In genomic region chr3:141940204-141940776, GRCh38 we compare ENCODE assay signal across 7 cellular contexts.
DNase-seq lines count a peak whose midpoint lies in the region; ATAC-seq and TF ChIP-seq lines count a peak whose summit lies in the region.

No MANE protein-coding gene starts in this region.

- peak overlapping the region; percentile 44 for H3K4me3 Mint-ChIP-seq in activated T-helper 17 cell treated with anti-CD3 and anti-CD28 coated beads, Interleukin-2, amount 50 U/mL, for 72 hours
- H3K4me3 Mint-ChIP-seq in progenitor cell of endocrine pancreas (ENCODE audit: low read depth) = no peak overlapping the region

- peak; percentile 59 for DNase-seq in GM04503 (ENCODE audit: low read depth)
- DNase-seq in NCI-H2029 (lab: John Stamatoyannopoulos, UW) = peak; percentile 51
- peak in 27 of 51 donors; percentile 3 to 53 (median 21) for DNase-seq in hypothalamus (lab: John Stamatoyannopoulos, UW)
- peak; percentile 59 for DNase-seq in stimulated activated naive CD8-positive, alpha-beta T cell treated with anti-CD3 and anti-CD28 coated beads, Interleukin-15, Interleukin-2, amounts not matched to agents 100 U/mL and 50 U/mL, for 24 hours
- DNase-seq in progenitor cell of endocrine pancreas (ENCODE audit: low spot score, unreplicated experiment) = no peak

- H3K36me3 Mint-ChIP-seq in activated T-helper 17 cell treated with anti-CD3 and anti-CD28 coated beads, Interleukin-2, amount 50 U/mL, for 72 hours (ENCODE audit: low read depth) = no peaks in the 10 kb centered on the region
- H3K36me3 Mint-ChIP-seq in progenitor cell of endocrine pancreas (ENCODE audit: insufficient read depth) = peaks cover 8% of the 10 kb centered on the region

- no peaks in the 10 kb centered on the region for H3K4me1 Mint-ChIP-seq in activated T-helper 17 cell treated with anti-CD3 and anti-CD28 coated beads, Interleukin-2, amount 50 U/mL, for 72 hours
- H3K4me1 Mint-ChIP-seq in progenitor cell of endocrine pancreas (ENCODE audit: low read depth) = peaks cover 7% of the 10 kb centered on the region

- H3K27ac Mint-ChIP-seq in activated T-helper 17 cell treated with anti-CD3 and anti-CD28 coated beads, Interleukin-2, amount 50 U/mL, for 72 hours = peak overlapping the region; percentile 58
- no peak overlapping the region for H3K27ac Mint-ChIP-seq in progenitor cell of endocrine pancreas

- no peaks in the 10 kb centered on the region for H3K27me3 Mint-ChIP-seq in activated T-helper 17 cell treated with anti-CD3 and anti-CD28 coated beads, Interleukin-2, amount 50 U/mL, for 72 hours
- H3K27me3 Mint-ChIP-seq in progenitor cell of endocrine pancreas = no peaks in the 10 kb centered on the region

- no peaks in the 10 kb centered on the region for H3K9me3 Mint-ChIP-seq in activated T-helper 17 cell treated with anti-CD3 and anti-CD28 coated beads, Interleukin-2, amount 50 U/mL, for 72 hours
- H3K9me3 Mint-ChIP-seq in progenitor cell of endocrine pancreas (ENCODE audit: low read depth) = peaks cover 5% of the 10 kb centered on the region

- no peak for TF ChIP-seq CTCF in progenitor cell of endocrine pancreas (IDR thresholded peaks at IDR 0.05; ENCODE audit: unreplicated experiment)

- peak; percentile 96 for ATAC-seq in activated T-helper 17 cell treated with anti-CD3 and anti-CD28 coated beads, Interleukin-2, amount 50 U/mL, for 72 hours (replicated peaks)
- ATAC-seq in stimulated activated naive CD8-positive, alpha-beta T cell treated with anti-CD3 and anti-CD28 coated beads, Interleukin-15, Interleukin-2, amounts not matched to agents 100 U/mL and 50 U/mL, for 24 hours = peak; percentile 93
- no peak for ATAC-seq in GM21515 (IDR thresholded peaks at IDR 0.05; ENCODE audit: unreplicated experiment)
